8 cellular contexts compared by ENCODE assay signal in genomic region chr19:55585658-55586339, GRCh38. TPM values are rescaled to one million over a fixed set of nuclear protein-coding genes. Genes with fewer than 3 reads are reported as not detected.
DNase-seq lines count a peak whose midpoint lies in the region; ATAC-seq, FAIRE-seq and TF ChIP-seq lines count a peak whose summit lies in the region.

No MANE protein-coding gene starts in this region.

- no peak for FAIRE-seq in bronchial epithelial cell (lab: Jason Lieb, UNC)

- no peak for TF ChIP-seq CTCF in HFF-Myc (IDR thresholded peaks at IDR 0.05; ENCODE audit: low read depth, low read length, missing control alignments)
- TF ChIP-seq CTCF in bronchial epithelial cell (IDR thresholded peaks at IDR 0.05; ENCODE audit: insufficient read depth, low read length, severe bottlenecking): no peak

- no peaks in the 10 kb centered on the region for H3K27me3 ChIP-seq in bronchial epithelial cell (ENCODE audit: control insufficient read depth, insufficient read depth, low read length)

- H3K36me3 ChIP-seq in bronchial epithelial cell (ENCODE audit: control insufficient read depth, insufficient read depth, low read length): no peaks in the 10 kb centered on the region

- H3K4me3 ChIP-seq in HFF-Myc (replicated peaks; ENCODE audit: low read depth, low read length) (peak overlapping the region; percentile 31), bronchial epithelial cell (ENCODE audit: low read depth, low read length) (peak overlapping the region; percentile 17), skin epidermis (peak overlapping the region in 4 of 7 experiments; percentile 10 to 11 (median 10))

- DNase-seq in AG08396 (ENCODE audit: low spot score): peak; percentile 75
- no peak for DNase-seq in HFF-Myc (ENCODE audit: extremely low read depth, low read depth)
- DNase-seq in SHP77 treated with DMSO at 0.1 percent for 48 hours (lab: John Stamatoyannopoulos, UW): peak; percentile 27
- no peak for DNase-seq in bronchial epithelial cell (ENCODE audit: low read depth)
- DNase-seq in iPS-NIHi7 (ENCODE audit: extremely low spot score): peak; percentile 84
- no peak for DNase-seq in GF-D8 (lab: John Stamatoyannopoulos, UW)

- H3K27ac ChIP-seq in skin epidermis: peak overlapping the region in 4 of 21 experiments; percentile 2 to 67 (median 18)

- ATAC-seq in GM21825 (IDR thresholded peaks at IDR 0.05; ENCODE audit: unreplicated experiment): no peak

RNA-seq across cellular contexts. Expression of gene ZNF579, which starts 5.2 kb away (rescaled TPM):
- 1.8 and 2.2 TPM in 2 replicates for total RNA-seq in bronchial epithelial cell

RNA-seq across cellular contexts. Expression of gene FIZ1, which starts 13.5 kb away (rescaled TPM):
- 2.1 and 3.5 TPM in 2 replicates for total RNA-seq in bronchial epithelial cell

RNA-seq across cellular contexts. Expression of gene ZNF524, which starts 14.3 kb away (rescaled TPM):
- total RNA-seq in bronchial epithelial cell: 18.4 and 19.6 TPM in 2 replicates

RNA-seq across cellular contexts. Expression of gene ZNF865, which starts 19.6 kb away (rescaled TPM):
- 0.53 and 0.64 TPM in 2 replicates for total RNA-seq in bronchial epithelial cell

RNA-seq across cellular contexts. Expression of gene ZNF784, which starts 38.6 kb away (rescaled TPM):
- total RNA-seq in bronchial epithelial cell: 5.0 and 5.1 TPM in 2 replicates

Comparison
In these comparisons a context has a peak if more than half of its experiments do, and no peak if none do; other contexts are left out.
1. DNase-seq: peak in AG08396 (single experiment), SHP77 treated with DMSO at 0.1 percent for 48 hours (single experiment) and iPS-NIHi7 (single experiment); none in HFF-Myc (single experiment), bronchial epithelial cell (single experiment) and GF-D8 (single experiment).
2. Peak in every context shown above with its lines, with median percentiles within 50 percentile points of each other: H3K4me3 ChIP-seq.